24 cellular contexts compared by ENCODE assay signal in the genomic region with DNA sequence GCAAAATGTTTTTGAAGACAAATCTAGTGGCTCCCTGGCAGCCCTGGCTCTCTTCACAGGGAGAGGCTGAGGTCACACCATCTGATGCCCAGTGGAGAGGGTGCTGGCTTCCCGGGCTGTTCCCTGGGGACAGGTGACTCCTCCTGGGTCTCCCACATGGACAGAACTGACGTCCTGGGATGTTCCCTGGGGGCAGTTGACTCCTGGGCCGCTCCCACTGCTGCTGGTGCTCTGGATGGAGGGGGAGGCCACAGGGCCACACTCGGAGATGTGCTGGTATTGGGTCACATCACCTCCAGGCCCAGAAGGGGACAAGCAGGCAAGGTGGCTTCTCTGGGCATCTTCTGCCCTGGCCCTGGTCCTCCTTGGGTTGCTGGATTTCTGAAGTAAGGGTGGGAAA. TPM values are rescaled to one million over a fixed set of nuclear protein-coding genes. Genes with fewer than 3 reads are reported as not detected.
DNase-seq lines count a peak whose midpoint lies in the region; TF ChIP-seq lines count a peak whose summit lies in the region.
"Had no signal": no experiment of that assay in that cellular context is flagged by ENCODE, and none has a peak within 500 bp of the region (broad histone marks: within the 10 kb centered on the region; RNA-seq: fewer than 3 reads in every experiment).

No MANE protein-coding gene starts in this region.

- peaks cover 0 to 32% (median 25%) of the 10 kb centered on the region in 11 experiments; a peak in 13 of 22 replicates for H3K36me3 ChIP-seq in BLaER1 treated with 17β-estradiol and CSF1 and Interleukin-3, amounts not matched to agents 10 nM and 100 nM
- H3K36me3 ChIP-seq in neuronal stem cell (replicated peaks in 1 of 2; ENCODE audit: control insufficient read depth in 2 of 2, insufficient read depth in 2 of 2, low read length in 2 of 2) (no peaks in the 10 kb centered on the region), trophoblast cell (ENCODE audit: control insufficient read depth in 1 of 2, insufficient read depth in 2 of 2, low read length in 2 of 2) (no peaks in the 10 kb centered on the region)
- H3K36me3 ChIP-seq: BE2C had no signal

- no peak overlapping the region for H3K18ac ChIP-seq in neuronal stem cell (ENCODE audit: low read length)
- H3K18ac ChIP-seq in trophoblast cell (ENCODE audit: low read length): no peak overlapping the region

- H3K4me2 ChIP-seq in BLaER1 treated with 17β-estradiol and CSF1 and Interleukin-3, amounts not matched to agents 10 nM and 100 nM: peak overlapping the region in 7 of 11 experiments; percentile 8 to 45 (median 31); a peak in 7 of 22 replicates
- no peak overlapping the region for H3K4me2 ChIP-seq in neuronal stem cell (ENCODE audit: insufficient read depth, low read length, poor library complexity, severe bottlenecking)
- H3K4me2 ChIP-seq in trophoblast cell (ENCODE audit: low read length): no peak overlapping the region

- no peaks in the 10 kb centered on the region for H3K79me1 ChIP-seq in neuronal stem cell (ENCODE audit: low read depth, low read length)
- H3K79me1 ChIP-seq in trophoblast cell (ENCODE audit: low read length): no peaks in the 10 kb centered on the region

- H2BK12ac ChIP-seq in neuronal stem cell (ENCODE audit: low read length): no peak overlapping the region
- no peak overlapping the region for H2BK12ac ChIP-seq in trophoblast cell (ENCODE audit: low read length)

- no peak overlapping the region for H2BK120ac ChIP-seq in neuronal stem cell (ENCODE audit: low read depth, low read length)
- no peak overlapping the region for H2BK120ac ChIP-seq in trophoblast cell (ENCODE audit: insufficient read depth, low read length, poor library complexity)

- H2BK15ac ChIP-seq in neuronal stem cell (ENCODE audit: low read length): no peak overlapping the region

- H4K91ac ChIP-seq in neuronal stem cell (ENCODE audit: low read depth, low read length, poor library complexity) (no peak overlapping the region), trophoblast cell (ENCODE audit: low read depth, low read length) (no peak overlapping the region)

- no peaks in the 10 kb centered on the region for H3K27me3 ChIP-seq in BLaER1 treated with 17β-estradiol and CSF1 and Interleukin-3, amounts not matched to agents 10 nM and 100 nM
- H3K27me3 ChIP-seq in neuronal stem cell (ENCODE audit: control insufficient read depth in 3 of 3, insufficient read depth in 3 of 3, low read depth in 1 of 3, low read length in 3 of 3) (no peaks in the 10 kb centered on the region), trophoblast cell (ENCODE audit: insufficient read depth, low read length) (no peaks in the 10 kb centered on the region)
- H3K27me3 ChIP-seq: BE2C had no signal

- peaks cover 6 to 57% (median 34%) of the 10 kb centered on the region in 10 experiments for H3K4me1 ChIP-seq in BLaER1 treated with 17β-estradiol and CSF1 and Interleukin-3, amounts not matched to agents 10 nM and 100 nM
- H3K4me1 ChIP-seq in neuronal stem cell (ENCODE audit: control insufficient read depth in 2 of 2, insufficient read depth in 1 of 2, low read depth in 1 of 2, low read length in 2 of 2) (no peaks in the 10 kb centered on the region), trophoblast cell (ENCODE audit: control insufficient read depth in 1 of 2, insufficient read depth in 2 of 2, low read length in 2 of 2) (no peaks in the 10 kb centered on the region)
- H3K4me1 ChIP-seq: BE2C had no signal

- H4K8ac ChIP-seq in neuronal stem cell (ENCODE audit: low read depth, low read length): peak overlapping the region; percentile 32
- no peak overlapping the region for H4K8ac ChIP-seq in trophoblast cell (ENCODE audit: low read depth, low read length)

- no peak overlapping the region for H2AK5ac ChIP-seq in neuronal stem cell (ENCODE audit: low read depth, low read length)
- no peak overlapping the region for H2AK5ac ChIP-seq in trophoblast cell (ENCODE audit: low read length)

- H2AFZ ChIP-seq in neuronal stem cell (ENCODE audit: low read length) (no peak overlapping the region), trophoblast cell (ENCODE audit: insufficient read depth, low read length, poor library complexity) (no peak overlapping the region)

- peak overlapping the region in 7 of 11 experiments; percentile 10 to 83 (median 48); a peak in 12 of 22 replicates for H3K27ac ChIP-seq in BLaER1 treated with 17β-estradiol and CSF1 and Interleukin-3, amounts not matched to agents 10 nM and 100 nM
- no peak overlapping the region for H3K27ac ChIP-seq in neuronal stem cell (replicated peaks; ENCODE audit: low read length)
- no peak overlapping the region for H3K27ac ChIP-seq in trophoblast cell (ENCODE audit: low read depth, low read length)

- no peak overlapping the region for H3K4me3 ChIP-seq in BLaER1 treated with 17β-estradiol and CSF1 and Interleukin-3, amounts not matched to agents 10 nM and 100 nM
- H3K4me3 ChIP-seq in neuronal stem cell (ENCODE audit: low read length in 2 of 2) (no peak overlapping the region), trophoblast cell (ENCODE audit: low read depth, low read length) (no peak overlapping the region)
- H3K4me3 ChIP-seq: GM12878 had no signal

- DNase-seq in GM13977 (ENCODE audit: low spot score): peak; percentile 19
- DNase-seq in neuronal stem cell (ENCODE audit: low spot score): no peak
- peak; percentile 16 to 28 for DNase-seq in trophoblast cell
- no peak for DNase-seq in NCI-H2227 treated with DMSO at 0.1 percent for 48 hours (lab: John Stamatoyannopoulos, UW)
- DNase-seq in cortex of kidney (lab: John Stamatoyannopoulos, UW): no peak
- no peak for DNase-seq in iPS-NIHi7 (ENCODE audit: extremely low spot score)
- no peak for DNase-seq in GM03348 (ENCODE audit: low spot score)
- DNase-seq: 8988T; ACHN; BE2C; C1 segment of cervical spinal cord; CD4-positive, alpha-beta memory T cell; CD4-positive, CD25-positive, alpha-beta regulatory T cell; CD8-positive, alpha-beta memory T cell; COR-L47; DMS 273 treated with DMSO at 0.1 percent for 48 hours; DMS153; DMS53; DMS79; DND-41; EL; GDM1 had no signal

- no peak for TF ChIP-seq CTCF in GM13977 (IDR thresholded peaks at IDR 0.05; ENCODE audit: extremely low read depth, insufficient read depth, missing control alignments)

- no peaks in the 10 kb centered on the region for H4K20me1 ChIP-seq in BLaER1 treated with 17β-estradiol and CSF1 and Interleukin-3, amounts not matched to agents 10 nM and 100 nM

- no CpG with 5 or more reads among the region's 4 CpGs for WGBS in neuronal stem cell (ENCODE audit: extremely low coverage in 2 of 2, insufficient read length in 2 of 2, insufficient replicate concordance in 1 of 2), 2 donors
- no CpG with 5 or more reads among the region's 4 CpGs for WGBS in trophoblast cell (ENCODE audit: extremely low coverage, insufficient coverage, insufficient read length)

- H2BK5ac ChIP-seq in neuronal stem cell (ENCODE audit: low read length) (no peak overlapping the region), trophoblast cell (ENCODE audit: low read depth, low read length, poor library complexity) (no peak overlapping the region)

- no peak overlapping the region for H4K12ac ChIP-seq in trophoblast cell (ENCODE audit: low read depth, low read length)

- H3K4ac ChIP-seq in neuronal stem cell (ENCODE audit: low read length): no peak overlapping the region
- H3K4ac ChIP-seq in trophoblast cell (ENCODE audit: low read depth, low read length): no peak overlapping the region

- H3K79me2 ChIP-seq in trophoblast cell (ENCODE audit: control insufficient read depth, insufficient read depth, low read length, poor library complexity): no peaks in the 10 kb centered on the region

- H3K9ac ChIP-seq in BLaER1 treated with 17β-estradiol and CSF1 and Interleukin-3, amounts not matched to agents 10 nM and 100 nM: no peak overlapping the region; a peak in 1 of 22 replicates
- H3K9ac ChIP-seq in neuronal stem cell (ENCODE audit: low read depth, low read length, poor library complexity): no peak overlapping the region
- H3K9ac ChIP-seq in trophoblast cell (ENCODE audit: low read length): no peak overlapping the region

- peaks cover 44 to 55% (median 53%) of the 10 kb centered on the region in 11 experiments for H3K9me3 ChIP-seq in BLaER1 treated with 17β-estradiol and CSF1 and Interleukin-3, amounts not matched to agents 10 nM and 100 nM (replicated peaks in 1 of 11)
- H3K9me3 ChIP-seq in neuronal stem cell (replicated peaks in 1 of 2; ENCODE audit: control insufficient read depth in 2 of 2, insufficient read depth in 1 of 2, low read depth in 1 of 2, low read length in 2 of 2) (peaks cover 13 to 25% of the 10 kb centered on the region in 2 donors), trophoblast cell (ENCODE audit: insufficient read depth, low read depth, low read length) (peaks cover 23% of the 10 kb centered on the region)
- H3K9me3 ChIP-seq: BE2C had no signal

- in situ Hi-C loops in GM13977 (cut with MboI; ENCODE audit: low pct_unique_long_range_greater_than_20kb, low sequenced_read_pairs, unreplicated experiment): no loop called here

- peak overlapping the region; percentile 6 for H3K14ac ChIP-seq in neuronal stem cell (ENCODE audit: low read length)
- H3K14ac ChIP-seq in trophoblast cell (ENCODE audit: low read length): no peak overlapping the region

- H3K23ac ChIP-seq in neuronal stem cell (ENCODE audit: low read depth, low read length, poor library complexity) (no peak overlapping the region), trophoblast cell (ENCODE audit: low read length) (no peak overlapping the region)

RNA-seq across cellular contexts. Expression of a gene that starts 27.8 kb away (rescaled TPM):
- polyA plus RNA-seq in neuronal stem cell (2013, experiment 1 of 2): 23.2 TPM
- polyA plus RNA-seq in neuronal stem cell (2013, experiment 2 of 2): 22.6 TPM
- polyA plus RNA-seq in trophoblast cell (2013): 26.2 and 28.2 TPM in 2 replicates

Comparison
In these comparisons a context has a peak if more than half of its experiments do, and no peak if none do; other contexts are left out.
1. H3K27ac ChIP-seq: peak in BLaER1 treated with 17β-estradiol and CSF1 and Interleukin-3, amounts not matched to agents 10 nM and 100 nM (7 of 11); none in neuronal stem cell (single experiment) and trophoblast cell (single experiment).
2. H3K4me2 ChIP-seq: peak in BLaER1 treated with 17β-estradiol and CSF1 and Interleukin-3, amounts not matched to agents 10 nM and 100 nM (7 of 11); none in neuronal stem cell (single experiment) and trophoblast cell (single experiment).
3. DNase-seq: peak in GM13977 (single experiment) and trophoblast cell (2 of 2); none in neuronal stem cell (single experiment), NCI-H2227 treated with DMSO at 0.1 percent for 48 hours (single experiment), cortex of kidney (single experiment), iPS-NIHi7 (single experiment) and GM03348 (single experiment).